In the genomic region with DNA sequence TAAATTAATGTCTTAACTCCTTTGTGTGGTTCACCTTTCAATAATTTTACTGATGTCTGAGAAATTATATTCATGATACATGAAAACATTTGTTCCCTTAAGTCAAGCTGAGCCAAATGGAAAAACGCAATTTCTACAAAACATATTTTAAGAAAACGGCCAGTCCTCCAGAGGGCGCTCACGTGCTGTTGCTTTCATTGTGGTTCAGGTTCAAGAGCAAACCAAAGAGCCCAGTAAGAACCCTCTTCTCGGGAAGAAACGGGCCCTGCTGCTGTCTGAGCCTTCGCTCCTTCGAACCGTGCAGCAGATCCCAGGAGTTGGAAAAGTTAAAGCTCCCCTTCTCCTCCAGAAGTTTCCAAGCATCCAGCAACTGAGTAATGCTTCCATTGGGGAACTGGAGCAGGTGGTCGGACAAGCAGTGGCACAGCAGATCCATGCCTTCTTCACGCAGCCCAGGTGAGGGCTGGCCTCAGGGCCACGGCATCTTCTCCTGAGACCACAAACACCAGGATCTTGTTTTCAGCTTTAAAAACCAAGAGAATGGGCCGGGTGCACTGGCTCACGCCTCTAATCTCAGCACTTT, we compare ENCODE assay signal across 8 cellular contexts. TPM values are rescaled to one million over a fixed set of nuclear protein-coding genes. Genes with fewer than 3 reads are reported as not detected.
DNase-seq lines count a peak whose midpoint lies in the region; ATAC-seq and TF ChIP-seq lines count a peak whose summit lies in the region.

No MANE protein-coding gene starts in this region.

- no peaks in the 10 kb centered on the region for H3K27me3 ChIP-seq in mesenchymal stem cell (ENCODE audit: control insufficient read depth in 1 of 2, insufficient read depth in 1 of 2, low read length in 2 of 2)

- no peak overlapping the region for H2BK15ac ChIP-seq in mesenchymal stem cell (ENCODE audit: low read depth, poor library complexity, severe bottlenecking)

- H4K91ac ChIP-seq in mesenchymal stem cell (ENCODE audit: low read length) = no peak overlapping the region

- H3K9ac ChIP-seq in mesenchymal stem cell (ENCODE audit: low read length) = no peak overlapping the region

- peaks cover 2% of the 10 kb centered on the region for H3K79me1 ChIP-seq in mesenchymal stem cell (replicated peaks; ENCODE audit: low read length, poor library complexity, severe bottlenecking)

- H3K36me3 ChIP-seq in mesenchymal stem cell (ENCODE audit: control insufficient read depth in 1 of 2, insufficient read depth in 2 of 2, low read depth in 1 of 2, low read length in 2 of 2) = peaks cover 3 to 28% of the 10 kb centered on the region in 2 experiments

- TF ChIP-seq CTCF in AG09319 (IDR thresholded peaks at IDR 0.05; ENCODE audit: low read depth, low read length) = peak; percentile 81

- DNase-seq in AG09319 (ENCODE audit: extremely low read depth, low read depth) = peak; percentile 25
- DNase-seq in H4 (ENCODE audit: low spot score) = peak; percentile 49
- peak; percentile 36 for DNase-seq in NCI-H510A (lab: John Stamatoyannopoulos, UW)
- peak; percentile 75 for DNase-seq in activated CD4-positive, alpha-beta T cell treated with anti-CD3 and anti-CD28 coated beads, Interleukin-2, amount 50 U/mL, for 1 hour
- DNase-seq in ecto neural progenitor cell (ENCODE audit: low spot score) = peak; percentile 57
- peak; percentile 67 for DNase-seq in mesenchymal stem cell
- DNase-seq in stimulated activated CD8-positive, alpha-beta memory T cell treated with anti-CD3 and anti-CD28 coated beads, Interleukin-2, amount 100 ng/mL, for 1 hour (ENCODE audit: low read depth in 2 of 2) = peak; percentile 34 to 48

- H4K8ac ChIP-seq in mesenchymal stem cell (ENCODE audit: low read length) = no peak overlapping the region

- H3K27ac ChIP-seq in mesenchymal stem cell (ENCODE audit: low read length, poor library complexity, severe bottlenecking) = peak overlapping the region; percentile 8

- ATAC-seq in GM21825 (IDR thresholded peaks at IDR 0.05; ENCODE audit: unreplicated experiment) = no peak

- H3K4me2 ChIP-seq in mesenchymal stem cell (ENCODE audit: low read length, poor library complexity, severe bottlenecking) = no peak overlapping the region

- no peak overlapping the region for H2AK5ac ChIP-seq in mesenchymal stem cell (ENCODE audit: low read length, severe bottlenecking)

- H2BK5ac ChIP-seq in mesenchymal stem cell (ENCODE audit: low read depth, low read length, poor library complexity, severe bottlenecking) = no peak overlapping the region

- no peak overlapping the region for H3K18ac ChIP-seq in mesenchymal stem cell (ENCODE audit: low read depth in 1 of 2, low read length in 2 of 2)

- peaks cover 6% of the 10 kb centered on the region for H3K4me1 ChIP-seq in mesenchymal stem cell (ENCODE audit: control insufficient read depth, insufficient read depth, low read depth, low read length)

- H3K23ac ChIP-seq in mesenchymal stem cell (ENCODE audit: low read length in 2 of 2) = no peak overlapping the region

- no peak overlapping the region for H2BK120ac ChIP-seq in mesenchymal stem cell (ENCODE audit: low read depth, low read length)

- WGBS in mesenchymal stem cell = 57% methylated on average over 14 of the region's 14 CpGs

- H3K4me3 ChIP-seq in mesenchymal stem cell (ENCODE audit: insufficient read depth in 1 of 2, low read depth in 1 of 2, low read length in 2 of 2) = no peak overlapping the region

- H3K14ac ChIP-seq in mesenchymal stem cell (ENCODE audit: low read length in 2 of 2) = no peak overlapping the region

- H3K9me3 ChIP-seq in mesenchymal stem cell (ENCODE audit: control insufficient read depth, low read length) = no peaks in the 10 kb centered on the region

- no peak overlapping the region for H2AFZ ChIP-seq in mesenchymal stem cell (ENCODE audit: low read depth, low read length)

- H2BK12ac ChIP-seq in mesenchymal stem cell (ENCODE audit: low read length in 2 of 2) = no peak overlapping the region

- H3K4ac ChIP-seq in mesenchymal stem cell (ENCODE audit: low read depth in 1 of 2, low read length in 2 of 2) = no peak overlapping the region

RNA-seq across cellular contexts. Expression of a gene that starts 4.3 kb away (rescaled TPM):
- 9.8 and 12.5 TPM in 2 replicates for total RNA-seq in H4 (2014; rRNA removed; shearing (Covaris generic))
- 3.3 TPM for polyA plus RNA-seq in mesenchymal stem cell (2013, experiment 1 of 2)
- 3.2 TPM for polyA plus RNA-seq in mesenchymal stem cell (2013, experiment 2 of 2)

RNA-seq across cellular contexts. Expression of a gene that starts 4.6 kb away (rescaled TPM):
- 10.9 and 19.1 TPM in 2 replicates for total RNA-seq in H4 (2014; rRNA removed; shearing (Covaris generic))
- polyA plus RNA-seq in mesenchymal stem cell (2013, experiment 1 of 2) = 27.2 TPM
- polyA plus RNA-seq in mesenchymal stem cell (2013, experiment 2 of 2) = 28.7 TPM

Comparison
In these comparisons a context has a peak if more than half of its experiments do, and no peak if none do; other contexts are left out.
1. DNase-seq: peak in every context shown above with its lines; median percentile 75 in activated CD4-positive, alpha-beta T cell treated with anti-CD3 and anti-CD28 coated beads, Interleukin-2, amount 50 U/mL, for 1 hour; 67 in mesenchymal stem cell; 57 in ecto neural progenitor cell; 49 in H4; 41 in stimulated activated CD8-positive, alpha-beta memory T cell treated with anti-CD3 and anti-CD28 coated beads, Interleukin-2, amount 100 ng/mL, for 1 hour; 36 in NCI-H510A; 25 in AG09319.